Comparison of ENCODE assay signal across 14 cellular contexts in genomic region chr15:74657846-74658245, GRCh38. TPM values are rescaled to one million over a fixed set of nuclear protein-coding genes. Genes with fewer than 3 reads are reported as not detected.
A peak's percentile ranks its signal among the peaks of the same experiment; 100 is the strongest.
DNase-seq lines count a peak whose midpoint lies in the region; ATAC-seq and TF ChIP-seq lines count a peak whose summit lies in the region.
"Had no signal": no experiment of that assay in that cellular context is flagged by ENCODE, and none has a peak within 500 bp of the region (broad histone marks: within the 10 kb centered on the region; RNA-seq: fewer than 3 reads in every experiment).

No MANE protein-coding gene starts in this region.

- peaks cover 55% of the 10 kb centered on the region for H3K4me1 Mint-ChIP-seq in brain

- H3K36me3 ChIP-seq in mesenchymal stem cell (ENCODE audit: control insufficient read depth in 1 of 2, insufficient read depth in 2 of 2, low read depth in 1 of 2, low read length in 2 of 2) (peaks cover 8 to 10% of the 10 kb centered on the region in 2 experiments), neuronal stem cell (replicated peaks in 1 of 2; ENCODE audit: control insufficient read depth in 2 of 2, insufficient read depth in 2 of 2, low read length in 2 of 2) (peaks cover 2 to 36% of the 10 kb centered on the region in 2 donors), transverse colon (no peaks in the 10 kb centered on the region)

- H3K27ac ChIP-seq in mesenchymal stem cell (ENCODE audit: low read length, poor library complexity, severe bottlenecking) (no peak overlapping the region), neuronal stem cell (replicated peaks; ENCODE audit: low read length) (no peak overlapping the region), transverse colon (no peak overlapping the region)

- in situ Hi-C loops in transverse colon (cut with MboI; ENCODE audit: low pct_ligation_motif_present in 1 of 4, low pct_unique_long_range_greater_than_20kb in 1 of 4, low sequenced_read_pairs in 3 of 4), result no loop called here

- H3K27ac Mint-ChIP-seq in brain, result peak overlapping the region in 3 of 5 experiments; percentile 51 to 94 (median 89)
- H3K27ac Mint-ChIP-seq: stimulated activated naive CD8-positive, alpha-beta T cell treated with anti-CD3 and anti-CD28 coated beads, Interleukin-15, Interleukin-2, amounts not matched to agents 100 ng/mL and 50 ng/mL, for 24 hours; T-helper 1 cell treated with Interleukin-12 subunit alpha and Interleukin-12 subunit beta and Interleukin-4 antibody, amounts not matched to agents 30 μg/mL and 1 μg/mL, for 36 hours had no signal

- no peak overlapping the region for H2BK120ac ChIP-seq in mesenchymal stem cell (ENCODE audit: low read depth, low read length)
- no peak overlapping the region for H2BK120ac ChIP-seq in neuronal stem cell (ENCODE audit: low read depth, low read length)

- intact Hi-C loops in transverse colon (cut with DNase I; ENCODE audit: low total_unique reads), result no loop called here

- 78% methylated on average over 3 of the region's 3 CpGs for WGBS in mesenchymal stem cell
- WGBS in neuronal stem cell (ENCODE audit: extremely low coverage in 2 of 2, insufficient read length in 2 of 2, insufficient replicate concordance in 1 of 2), 2 donors, result no CpG with 5 or more reads among the region's 3 CpGs
- 69 to 100% methylated on average over 2 to 3 of the region's 3 CpGs for WGBS in transverse colon (ENCODE audit: low coverage in 1 of 2), 2 donors

- no peak overlapping the region for H3K23ac ChIP-seq in mesenchymal stem cell (ENCODE audit: low read length in 2 of 2)
- H3K23ac ChIP-seq in neuronal stem cell (ENCODE audit: low read depth, low read length, poor library complexity), result no peak overlapping the region

- no peak overlapping the region for H3K4me2 ChIP-seq in mesenchymal stem cell (ENCODE audit: low read length, poor library complexity, severe bottlenecking)
- no peak overlapping the region for H3K4me2 ChIP-seq in neuronal stem cell (ENCODE audit: insufficient read depth, low read length, poor library complexity, severe bottlenecking)

- H2BK15ac ChIP-seq in mesenchymal stem cell (ENCODE audit: low read depth, poor library complexity, severe bottlenecking) (no peak overlapping the region), neuronal stem cell (ENCODE audit: low read length) (no peak overlapping the region)

- H3K4ac ChIP-seq in mesenchymal stem cell (ENCODE audit: low read depth in 1 of 2, low read length in 2 of 2) (no peak overlapping the region), neuronal stem cell (ENCODE audit: low read length) (no peak overlapping the region)

- H2AFZ ChIP-seq in mesenchymal stem cell (ENCODE audit: low read depth, low read length) (no peak overlapping the region), neuronal stem cell (ENCODE audit: low read length) (no peak overlapping the region)

- TF ChIP-seq CTCF in brain (conservative IDR thresholded peaks at IDR 0.05) (no peak), transverse colon (IDR thresholded peaks at IDR 0.05) (no peak)

- no peak for TF ChIP-seq POLR2A in transverse colon (IDR thresholded peaks at IDR 0.05)

- H3K18ac ChIP-seq in mesenchymal stem cell (ENCODE audit: low read depth in 1 of 2, low read length in 2 of 2) (no peak overlapping the region), neuronal stem cell (ENCODE audit: low read length) (no peak overlapping the region)

- H3K4me1 ChIP-seq in mesenchymal stem cell (ENCODE audit: control insufficient read depth, insufficient read depth, low read depth, low read length), result peaks cover 4% of the 10 kb centered on the region
- H3K4me1 ChIP-seq in neuronal stem cell (ENCODE audit: control insufficient read depth in 2 of 2, insufficient read depth in 1 of 2, low read depth in 1 of 2, low read length in 2 of 2), result peaks cover 0 to 14% of the 10 kb centered on the region in 2 donors
- peaks cover 7 to 44% (median 28%) of the 10 kb centered on the region in 4 donors for H3K4me1 ChIP-seq in transverse colon

- H4K91ac ChIP-seq in mesenchymal stem cell (ENCODE audit: low read length) (no peak overlapping the region), neuronal stem cell (ENCODE audit: low read depth, low read length, poor library complexity) (no peak overlapping the region)

- no peak overlapping the region for H3K4me3 Mint-ChIP-seq in brain
- H3K4me3 Mint-ChIP-seq: stimulated activated naive CD8-positive, alpha-beta T cell treated with anti-CD3 and anti-CD28 coated beads, Interleukin-15, Interleukin-2, amounts not matched to agents 100 ng/mL and 50 ng/mL, for 24 hours; T-helper 1 cell treated with Interleukin-12 subunit alpha and Interleukin-12 subunit beta and Interleukin-4 antibody, amounts not matched to agents 30 μg/mL and 1 μg/mL, for 36 hours had no signal

- no peak overlapping the region for H2AK5ac ChIP-seq in mesenchymal stem cell (ENCODE audit: low read length, severe bottlenecking)
- no peak overlapping the region for H2AK5ac ChIP-seq in neuronal stem cell (ENCODE audit: low read depth, low read length)

- no peak overlapping the region for H3K14ac ChIP-seq in mesenchymal stem cell (ENCODE audit: low read length in 2 of 2)
- H3K14ac ChIP-seq in neuronal stem cell (ENCODE audit: low read length), result no peak overlapping the region

- DNase-seq in AG20443 (ENCODE audit: low spot score) (peak; percentile 25), HS-27A (ENCODE audit: low read depth) (peak; percentile 31), mesenchymal stem cell (peak; percentile 13), neuronal stem cell (ENCODE audit: low spot score) (no peak), NCI-H128 (lab: John Stamatoyannopoulos, UW; ENCODE audit: unreplicated experiment) (no peak), transverse colon (no peak)
- DNase-seq: activated CD4-positive, CD25-positive, alpha-beta regulatory T cell treated with anti-CD3 and anti-CD28 coated beads, Interleukin-2, amount 50 U/mL, for 72 hours; activated T-cell treated with anti-CD3 and anti-CD28 coated beads, Interleukin-2, amount 50 U/mL, for 48 hours; KBM-7; NCI-H1417 treated with DMSO at 0.1 percent for 48 hours had no signal

- H4K8ac ChIP-seq in mesenchymal stem cell (ENCODE audit: low read length) (no peak overlapping the region), neuronal stem cell (ENCODE audit: low read depth, low read length) (no peak overlapping the region)

- H2BK12ac ChIP-seq in mesenchymal stem cell (ENCODE audit: low read length in 2 of 2), result no peak overlapping the region
- no peak overlapping the region for H2BK12ac ChIP-seq in neuronal stem cell (ENCODE audit: low read length)

- H3K79me1 ChIP-seq in mesenchymal stem cell (replicated peaks; ENCODE audit: low read length, poor library complexity, severe bottlenecking) (peaks cover 35% of the 10 kb centered on the region), neuronal stem cell (ENCODE audit: low read depth, low read length) (peaks cover 2% of the 10 kb centered on the region)

- H3K27me3 ChIP-seq in mesenchymal stem cell (ENCODE audit: control insufficient read depth in 1 of 2, insufficient read depth in 1 of 2, low read length in 2 of 2) (no peaks in the 10 kb centered on the region), neuronal stem cell (ENCODE audit: control insufficient read depth in 3 of 3, insufficient read depth in 3 of 3, low read depth in 1 of 3, low read length in 3 of 3) (no peaks in the 10 kb centered on the region), transverse colon (no peaks in the 10 kb centered on the region)

- TF ChIP-seq EP300 in transverse colon (IDR thresholded peaks at IDR 0.05; ENCODE audit: low read depth), result no peak

- no peak for ATAC-seq in GM19452 (IDR thresholded peaks at IDR 0.05; ENCODE audit: unreplicated experiment)

- H3K27me3 Mint-ChIP-seq in brain, result no peaks in the 10 kb centered on the region
- H3K27me3 Mint-ChIP-seq: stimulated activated naive CD8-positive, alpha-beta T cell treated with anti-CD3 and anti-CD28 coated beads, Interleukin-15, Interleukin-2, amounts not matched to agents 100 ng/mL and 50 ng/mL, for 24 hours had no signal

- no peak overlapping the region for H2BK5ac ChIP-seq in mesenchymal stem cell (ENCODE audit: low read depth, low read length, poor library complexity, severe bottlenecking)
- no peak overlapping the region for H2BK5ac ChIP-seq in neuronal stem cell (ENCODE audit: low read length)

- H3K4me3 ChIP-seq in mesenchymal stem cell (ENCODE audit: insufficient read depth in 1 of 2, low read depth in 1 of 2, low read length in 2 of 2) (no peak overlapping the region), neuronal stem cell (ENCODE audit: low read length in 2 of 2) (no peak overlapping the region), transverse colon (no peak overlapping the region)

- H3K9me3 ChIP-seq in mesenchymal stem cell (ENCODE audit: control insufficient read depth, low read length) (no peaks in the 10 kb centered on the region), neuronal stem cell (replicated peaks in 1 of 2; ENCODE audit: control insufficient read depth in 2 of 2, insufficient read depth in 1 of 2, low read depth in 1 of 2, low read length in 2 of 2) (no peaks in the 10 kb centered on the region), transverse colon (no peaks in the 10 kb centered on the region)

- H3K36me3 Mint-ChIP-seq in brain, result peaks cover 48% of the 10 kb centered on the region

- no peak overlapping the region for H3K9ac ChIP-seq in mesenchymal stem cell (ENCODE audit: low read length)
- H3K9ac ChIP-seq in neuronal stem cell (ENCODE audit: low read depth, low read length, poor library complexity), result no peak overlapping the region

- no peaks in the 10 kb centered on the region for H3K9me3 Mint-ChIP-seq in brain
- H3K9me3 Mint-ChIP-seq: stimulated activated naive CD8-positive, alpha-beta T cell treated with anti-CD3 and anti-CD28 coated beads, Interleukin-15, Interleukin-2, amounts not matched to agents 100 ng/mL and 50 ng/mL, for 24 hours; T-helper 1 cell treated with Interleukin-12 subunit alpha and Interleukin-12 subunit beta and Interleukin-4 antibody, amounts not matched to agents 30 μg/mL and 1 μg/mL, for 36 hours had no signal

RNA-seq across cellular contexts. Expression of gene EDC3, which starts 38.0 kb away (rescaled TPM):
- 34.9 TPM for polyA plus RNA-seq in brain (ENCODE audit: insufficient read depth, low read depth, low replicate concordance)
- 19.1 TPM for polyA plus RNA-seq in mesenchymal stem cell (2013, experiment 1 of 2)
- polyA plus RNA-seq in mesenchymal stem cell (2013, experiment 2 of 2), result 20.8 TPM
- 31.9 TPM for polyA plus RNA-seq in neuronal stem cell (2013, experiment 1 of 2)
- 30.1 TPM for polyA plus RNA-seq in neuronal stem cell (2013, experiment 2 of 2)
- total RNA-seq in transverse colon, result 100 to 1,000 TPM in 1 of 4 donors, 10 to 100 TPM in 3; 23.2 to 112 (median 29.4) TPM

RNA-seq across cellular contexts. Expression of gene CLK3, which starts 42.2 kb away (rescaled TPM):
- 61.8 TPM for polyA plus RNA-seq in brain (ENCODE audit: insufficient read depth, low read depth, low replicate concordance)
- polyA plus RNA-seq in mesenchymal stem cell (2013, experiment 1 of 2), result 65.2 TPM
- 61.1 TPM for polyA plus RNA-seq in mesenchymal stem cell (2013, experiment 2 of 2)
- 63.5 TPM for polyA plus RNA-seq in neuronal stem cell (2013, experiment 1 of 2)
- 65.4 TPM for polyA plus RNA-seq in neuronal stem cell (2013, experiment 2 of 2)
- 100 to 1,000 TPM; 144 to 420 (median 208) TPM for total RNA-seq in transverse colon

Comparison
In these comparisons a context has a peak if more than half of its experiments do, and no peak if none do; other contexts are left out.
1. DNase-seq: peak in AG20443 (single experiment), HS-27A (single experiment) and mesenchymal stem cell (single experiment); none in neuronal stem cell (single experiment), NCI-H128 (single experiment) and transverse colon (single experiment).